ENCODE assay signal across 7 cellular contexts in the genomic region with DNA sequence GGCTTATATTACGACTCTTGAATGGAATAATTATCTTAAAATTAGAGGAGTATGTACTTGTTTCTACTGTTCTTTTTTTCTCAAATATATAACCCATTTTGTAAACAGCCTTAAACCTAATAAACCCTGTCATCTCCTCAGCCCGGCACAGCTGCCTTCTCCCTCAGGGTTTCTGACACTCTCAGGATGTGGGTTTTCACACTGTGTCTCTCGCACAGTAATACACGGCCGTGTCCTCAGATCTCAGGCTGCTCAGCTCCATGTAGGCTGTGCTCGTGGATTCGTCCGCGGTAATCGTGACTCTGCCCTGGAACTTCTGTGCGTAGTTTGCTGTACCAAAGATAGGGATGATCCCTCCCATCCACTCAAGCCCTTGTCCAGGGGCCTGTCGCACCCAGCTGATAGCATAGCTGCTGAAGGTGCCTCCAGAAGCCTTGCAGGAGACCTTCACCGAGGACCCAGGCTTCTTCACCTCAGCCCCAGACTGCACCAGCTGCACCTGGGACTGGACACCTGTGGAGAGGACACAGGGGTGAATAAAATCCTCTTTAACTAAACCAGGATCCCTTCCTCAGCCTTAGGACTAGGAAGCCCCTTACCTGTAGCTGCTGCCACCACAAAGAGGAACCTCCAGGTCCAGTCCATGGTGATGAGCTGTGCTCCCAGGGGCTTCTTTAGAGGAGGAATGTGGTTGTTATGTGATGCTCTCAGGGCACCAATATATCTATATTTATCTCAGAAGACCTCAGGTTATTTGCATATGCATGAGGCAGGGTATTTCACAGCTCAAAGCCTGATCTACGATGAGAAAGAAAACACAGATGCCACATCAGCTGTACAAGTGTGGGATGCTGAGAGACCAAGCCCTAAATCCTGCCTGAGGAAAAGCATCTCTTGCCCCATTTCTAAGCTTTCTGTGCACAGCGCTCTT.
DNase-seq lines count a peak whose midpoint lies in the region; ATAC-seq and TF ChIP-seq lines count a peak whose summit lies in the region.
"Not testable (repeated sequence)": the region's sequence is repeated elsewhere in the genome, so short reads cannot be mapped to it uniquely, and the experiment has no call there.

No MANE protein-coding gene starts in this region.

- peak overlapping the region; percentile 65 for H3K4me3 ChIP-seq in OCI-LY7 (ENCODE audit: low read depth, low read length, poor library complexity, severe bottlenecking)
- not testable (repeated sequence) for H3K4me3 ChIP-seq in naive thymus-derived CD4-positive, alpha-beta T cell (ENCODE audit: low read length)

- POLR2A ChIA-PET in OCI-LY7 (lab: Charles Lee); activated CD8-positive, alpha-beta T cell treated with anti-CD3 and anti-CD28 coated beads for 36 hours (lab: Charles Lee); naive thymus-derived CD4-positive, alpha-beta T cell (lab: Charles Lee): not testable (repeated sequence)

- intact Hi-C loops in OCI-LY7 (cut with micrococcal nuclease; ENCODE audit: unreplicated experiment); activated CD8-positive, alpha-beta T cell treated with anti-CD3 and anti-CD28 coated beads for 36 hours (cut with micrococcal nuclease): not testable (repeated sequence)
- intact Hi-C loops in activated naive CD4-positive, alpha-beta T cell treated with anti-CD3 and anti-CD28 coated beads for 36 hours (cut with micrococcal nuclease) = loop anchor here (2.0 to 10.0 kb wide), 2 partner anchors 47 to 637 kb away; no protein-coding TSS in a partner anchor
- intact Hi-C loops in naive thymus-derived CD4-positive, alpha-beta T cell (cut with micrococcal nuclease) = loop anchor here in 1 of 2 donors (2.0 to 10.0 kb wide), 2 partner anchors 47 to 537 kb away; no protein-coding TSS in a partner anchor

- H3K4me1 Mint-ChIP-seq in activated CD8-positive, alpha-beta T cell treated with anti-CD3 and anti-CD28 coated beads for 36 hours (ENCODE audit: low read depth) = peaks cover 45% of the 10 kb centered on the region
- peaks cover 26% of the 10 kb centered on the region for H3K4me1 Mint-ChIP-seq in activated naive CD4-positive, alpha-beta T cell treated with anti-CD3 and anti-CD28 coated beads for 36 hours (ENCODE audit: low read depth)
- H3K4me1 Mint-ChIP-seq in naive thymus-derived CD4-positive, alpha-beta T cell = peaks cover 5 to 30% (median 21%) of the 10 kb centered on the region in 7 donors

- H3K4me1 ChIP-seq in OCI-LY7 (ENCODE audit: insufficient read depth, low read length, poor library complexity, severe bottlenecking) = peaks cover 38% of the 10 kb centered on the region
- peaks cover 7 to 17% of the 10 kb centered on the region in 2 donors for H3K4me1 ChIP-seq in naive thymus-derived CD4-positive, alpha-beta T cell (ENCODE audit: control insufficient read depth in 2 of 2, insufficient read depth in 2 of 2, low read length in 2 of 2)

- not testable (repeated sequence) for H3K9me3 ChIP-seq in OCI-LY7 (ENCODE audit: low read length); naive thymus-derived CD4-positive, alpha-beta T cell (ENCODE audit: control insufficient read depth in 2 of 3, low read length in 3 of 3)

- H3K4me3 Mint-ChIP-seq in activated CD8-positive, alpha-beta T cell treated with anti-CD3 and anti-CD28 coated beads for 36 hours; activated naive CD4-positive, alpha-beta T cell treated with anti-CD3 and anti-CD28 coated beads for 36 hours; naive thymus-derived CD4-positive, alpha-beta T cell: not testable (repeated sequence)

- not testable (repeated sequence) for TF ChIP-seq CTCF in OCI-LY7 (conservative IDR thresholded peaks at IDR 0.05; ENCODE audit: low read length); activated CD8-positive, alpha-beta T cell treated with anti-CD3 and anti-CD28 coated beads for 36 hours (IDR thresholded peaks at IDR 0.05)

- H3K27me3 ChIP-seq in naive thymus-derived CD4-positive, alpha-beta T cell (ENCODE audit: control insufficient read depth in 2 of 2, insufficient read depth in 2 of 2, low read length in 2 of 2) = not testable (repeated sequence)

- H3K27ac ChIP-seq in OCI-LY7 (ENCODE audit: low read depth, low read length, poor library complexity, severe bottlenecking) = peak overlapping the region; percentile 70
- H3K27ac ChIP-seq in naive thymus-derived CD4-positive, alpha-beta T cell (ENCODE audit: low read depth, low read length) = not testable (repeated sequence)

- not testable (repeated sequence) for H3K9me2 ChIP-seq in OCI-LY7 (ENCODE audit: insufficient read depth, low read length)

- not testable (repeated sequence) for H2AFZ ChIP-seq in OCI-LY7 (ENCODE audit: low read length)

- H3K36me3 ChIP-seq in OCI-LY7 (ENCODE audit: insufficient read depth, low read length); naive thymus-derived CD4-positive, alpha-beta T cell (ENCODE audit: control insufficient read depth in 2 of 3, insufficient read depth in 3 of 3, low read length in 3 of 3): not testable (repeated sequence)

- ATAC-seq in GM18511 (IDR thresholded peaks at IDR 0.05; ENCODE audit: unreplicated experiment) = peak; percentile 62
- ATAC-seq in GM21515 (IDR thresholded peaks at IDR 0.05; ENCODE audit: unreplicated experiment) = peak; percentile 53
- peak; percentile 53 for ATAC-seq in HG03378 (IDR thresholded peaks at IDR 0.05; ENCODE audit: unreplicated experiment)
- ATAC-seq in activated CD8-positive, alpha-beta T cell treated with anti-CD3 and anti-CD28 coated beads for 36 hours = peak; percentile 29
- peak; percentile 53 for ATAC-seq in naive thymus-derived CD4-positive, alpha-beta T cell

- BruUV-seq in OCI-LY7 (replicated peaks; lab: Mats Ljungman, UMichigan) = TSS peak; percentile 100

- DNase-seq in OCI-LY7 (ENCODE audit: low spot score) = peak; percentile 51
- DNase-seq in activated CD8-positive, alpha-beta T cell treated with anti-CD3 and anti-CD28 coated beads for 36 hours = peak; percentile 19
- DNase-seq in activated naive CD4-positive, alpha-beta T cell treated with anti-CD3 and anti-CD28 coated beads for 36 hours = peak; percentile 41
- DNase-seq in naive thymus-derived CD4-positive, alpha-beta T cell = peak in 3 of 9 donors; percentile 35 to 45 (median 37)

- H3K27ac Mint-ChIP-seq in activated CD8-positive, alpha-beta T cell treated with anti-CD3 and anti-CD28 coated beads for 36 hours; activated naive CD4-positive, alpha-beta T cell treated with anti-CD3 and anti-CD28 coated beads for 36 hours; naive thymus-derived CD4-positive, alpha-beta T cell: not testable (repeated sequence)

- H3K4me2 ChIP-seq in OCI-LY7 (ENCODE audit: low read length) = peak overlapping the region; percentile 48; the same call in 1 of the 2 replicates

- not testable (repeated sequence) for H3K36me3 Mint-ChIP-seq in activated CD8-positive, alpha-beta T cell treated with anti-CD3 and anti-CD28 coated beads for 36 hours (ENCODE audit: low read depth); activated naive CD4-positive, alpha-beta T cell treated with anti-CD3 and anti-CD28 coated beads for 36 hours (ENCODE audit: low read depth); naive thymus-derived CD4-positive, alpha-beta T cell

- CTCF ChIA-PET in OCI-LY7 (lab: Charles Lee; ENCODE audit: unreplicated experiment); naive thymus-derived CD4-positive, alpha-beta T cell (lab: Charles Lee): not testable (repeated sequence)
- CTCF ChIA-PET in activated CD8-positive, alpha-beta T cell treated with anti-CD3 and anti-CD28 coated beads for 36 hours (lab: Charles Lee) = interaction anchor here (1.3 kb wide), 1 partner anchor 70 kb away, joined by 5 read pairs; no protein-coding TSS in a partner anchor
- CTCF ChIA-PET in activated naive CD4-positive, alpha-beta T cell treated with anti-CD3 and anti-CD28 coated beads for 36 hours (lab: Charles Lee) = interaction anchor here (1.6 kb wide), 1 partner anchor 21 kb away, joined by 5 read pairs; no protein-coding TSS in a partner anchor

- not testable (repeated sequence) for H3K9me3 Mint-ChIP-seq in activated CD8-positive, alpha-beta T cell treated with anti-CD3 and anti-CD28 coated beads for 36 hours; activated naive CD4-positive, alpha-beta T cell treated with anti-CD3 and anti-CD28 coated beads for 36 hours; naive thymus-derived CD4-positive, alpha-beta T cell

- not testable (repeated sequence) for H3K27me3 Mint-ChIP-seq in activated CD8-positive, alpha-beta T cell treated with anti-CD3 and anti-CD28 coated beads for 36 hours; activated naive CD4-positive, alpha-beta T cell treated with anti-CD3 and anti-CD28 coated beads for 36 hours (ENCODE audit: low read depth); naive thymus-derived CD4-positive, alpha-beta T cell

- not testable (repeated sequence) for H3K79me2 ChIP-seq in OCI-LY7 (ENCODE audit: insufficient read depth, low read depth, low read length)

- H4K20me1 ChIP-seq in OCI-LY7 (ENCODE audit: insufficient read depth, low read length) = not testable (repeated sequence)
